10 cellular contexts compared by ENCODE assay signal in genomic region chr1:116415699-116416533, GRCh38. TPM values are rescaled to one million over a fixed set of nuclear protein-coding genes. Genes with fewer than 3 reads are reported as not detected.
DNase-seq lines count a peak whose midpoint lies in the region; ATAC-seq, FAIRE-seq and TF ChIP-seq lines count a peak whose summit lies in the region.
"Had no signal": no experiment of that assay in that cellular context is flagged by ENCODE, and none has a peak within 500 bp of the region (broad histone marks: within the 10 kb centered on the region; RNA-seq: fewer than 3 reads in every experiment).

No MANE protein-coding gene starts in this region.

- BruUV-seq in A673 (replicated peaks; lab: Mats Ljungman, UMichigan): no TSS peak

- H3K4me1 Mint-ChIP-seq in activated CD4-positive, alpha-beta T cell treated with anti-CD3 and anti-CD28 coated beads for 36 hours: peaks cover 39% of the 10 kb centered on the region

- H3K27me3 ChIP-seq in A673 (replicated peaks; ENCODE audit: insufficient read depth, low read depth, low read length, poor library complexity): no peaks in the 10 kb centered on the region

- no peaks in the 10 kb centered on the region for H3K27me3 Mint-ChIP-seq in activated CD4-positive, alpha-beta T cell treated with anti-CD3 and anti-CD28 coated beads for 36 hours

- intact Hi-C loops in A673 (cut with micrococcal nuclease; ENCODE audit: unreplicated experiment) (no loop called here), kidney (cut with DNase I) (no loop called here)
- intact Hi-C loops in activated CD4-positive, alpha-beta T cell treated with anti-CD3 and anti-CD28 coated beads for 36 hours (cut with DNase I, micrococcal nuclease): loop anchor here (2.0 to 10.0 kb wide), 6 partner anchors 17 to 1659 kb away; partner anchors contain the start of genes CSDE1 (in 1 of the 2), GDAP2 (in 1 of the 2), MAN1A2 (in 1 of the 2) and WDR3 (in 1 of the 2)

- no peaks in the 10 kb centered on the region for H3K36me3 Mint-ChIP-seq in activated CD4-positive, alpha-beta T cell treated with anti-CD3 and anti-CD28 coated beads for 36 hours (ENCODE audit: low read depth)

- peak overlapping the region in 1 of 2 donors; percentile 17 for H3K9ac ChIP-seq in kidney (ENCODE audit: low read length in 2 of 2)

- H3K4me1 ChIP-seq in A673 (ENCODE audit: insufficient read depth, low read length, poor library complexity, severe bottlenecking) (peaks cover 13% of the 10 kb centered on the region), kidney (ENCODE audit: control insufficient read depth in 1 of 2, insufficient read depth in 1 of 2, low read depth in 1 of 2, low read length in 2 of 2) (peaks cover 16 to 26% of the 10 kb centered on the region in 2 donors)

- FAIRE-seq in kidney (lab: Jason Lieb, UNC): no peak

- H3K9me3 ChIP-seq in A673 (ENCODE audit: low read depth, low read length, poor library complexity, severe bottlenecking) (no peaks in the 10 kb centered on the region), KOPT-K1 (ENCODE audit: insufficient read depth, low read length, poor library complexity, severe bottlenecking) (no peaks in the 10 kb centered on the region), kidney (ENCODE audit: control insufficient read depth in 1 of 2, low read length in 2 of 2) (no peaks in the 10 kb centered on the region)
- H3K9me3 ChIP-seq: Caco-2 had no signal

- no peaks in the 10 kb centered on the region for H3K9me3 Mint-ChIP-seq in activated CD4-positive, alpha-beta T cell treated with anti-CD3 and anti-CD28 coated beads for 36 hours (ENCODE audit: low read depth)

- DNase-seq in A673 (ENCODE audit: low spot score) (no peak), caudate nucleus (lab: John Stamatoyannopoulos, UW) (peak in 14 of 61 donors; percentile 7 to 66 (median 34)), kidney (no peak)
- no peak for DNase-seq in stimulated activated naive CD4-positive, alpha-beta T cell treated with Interleukin-2 at 50 U/mL for 16 hours (lab: John Stamatoyannopoulos, UW)
- no peak for DNase-seq in activated CD4-positive, alpha-beta T cell treated with anti-CD3 and anti-CD28 coated beads for 1 hour
- no peak for DNase-seq in activated CD4-positive, alpha-beta T cell treated with anti-CD3 and anti-CD28 coated beads for 36 hours
- DNase-seq: activated CD4-positive, alpha-beta T cell treated with anti-CD3 and anti-CD28 coated beads, Interleukin-2, amount 50 U/mL, for 48 hours had no signal

- H3K36me3 ChIP-seq in A673 (ENCODE audit: insufficient read depth, low read length, poor library complexity, severe bottlenecking): peaks cover 4% of the 10 kb centered on the region
- 0 out of 2 replicates have a peak, but pooled peaks cover under 1% of the 10 kb centered on the region for H3K36me3 ChIP-seq in KOPT-K1 (ENCODE audit: insufficient read depth, low read length)
- H3K36me3 ChIP-seq in kidney (ENCODE audit: control insufficient read depth in 1 of 2, insufficient read depth in 2 of 2, low read length in 2 of 2): no peaks in the 10 kb centered on the region

- no peak for ATAC-seq in GM19455 (IDR thresholded peaks at IDR 0.05; ENCODE audit: unreplicated experiment)
- no peak for ATAC-seq in activated CD4-positive, alpha-beta T cell treated with anti-CD3 and anti-CD28 coated beads for 36 hours

- H3K4me3 ChIP-seq in A673 (ENCODE audit: low read depth, low read length, poor library complexity, severe bottlenecking): no peak overlapping the region
- H3K4me3 ChIP-seq in kidney (ENCODE audit: low read length in 2 of 2): no peak overlapping the region

- CTCF ChIA-PET in A673 (lab: Charles Lee): interaction anchor here (1.0 kb wide), 1 partner anchor 70 kb away, joined by 3 read pairs; no protein-coding TSS in a partner anchor
- CTCF ChIA-PET in activated CD4-positive, alpha-beta T cell treated with anti-CD3 and anti-CD28 coated beads for 36 hours (lab: Charles Lee): interaction anchor here (0.9 to 1.2 kb wide), 2 partner anchors 62 to 69 kb away, joined by 3 to 5 read pairs; no protein-coding TSS in a partner anchor

- POLR2A ChIA-PET in A673 (lab: Charles Lee; ENCODE audit: low non-redundant PET): interaction anchor here (0.6 kb wide), 2 partner anchors 14 to 68 kb away, joined by 3 to 9 read pairs; no protein-coding TSS in a partner anchor
- POLR2A ChIA-PET in activated CD4-positive, alpha-beta T cell treated with anti-CD3 and anti-CD28 coated beads for 36 hours (lab: Charles Lee): interaction anchor here (0.7 kb wide), 1 partner anchor 36 kb away, joined by 3 read pairs; no protein-coding TSS in a partner anchor

- H3K27ac ChIP-seq in A673 (ENCODE audit: low read depth, low read length, poor library complexity, severe bottlenecking) (peak overlapping the region; percentile 26), KOPT-K1 (ENCODE audit: low read depth, low read length, poor library complexity, severe bottlenecking) (peak overlapping the region; percentile 93), caudate nucleus (ENCODE audit: low read depth, low read length) (peak overlapping the region; percentile 65), kidney (ENCODE audit: low read depth in 2 of 2, low read length in 2 of 2) (peak overlapping the region; percentile 76 to 78)

- H3K27ac Mint-ChIP-seq in activated CD4-positive, alpha-beta T cell treated with anti-CD3 and anti-CD28 coated beads for 36 hours: no peak overlapping the region

- H3K4me3 Mint-ChIP-seq in activated CD4-positive, alpha-beta T cell treated with anti-CD3 and anti-CD28 coated beads for 36 hours: no peak overlapping the region

- TF ChIP-seq CTCF in A673 (conservative IDR thresholded peaks at IDR 0.05; ENCODE audit: low read depth, low read length) (no peak), kidney (IDR thresholded peaks at IDR 0.05; ENCODE audit: borderline replicate concordance, extremely low read depth, insufficient read depth) (no peak)

RNA-seq across cellular contexts. Expression of gene ATP1A1, which starts 42.9 kb away (rescaled TPM):
- 1,293 and 1,420 TPM in 2 replicates for total RNA-seq in A673 (2021)
- 2,241 TPM for total RNA-seq in kidney
- 1,218 TPM for polyA plus RNA-seq in kidney (ENCODE audit: insufficient read depth, low read depth, low replicate concordance)
- 100 to 1,000 TPM; 247 to 257 TPM for total RNA-seq in activated CD4-positive, alpha-beta T cell treated with anti-CD3 and anti-CD28 coated beads for 36 hours

Comparison
In these comparisons a context has a peak if more than half of its experiments do, and no peak if none do; other contexts are left out.
1. H3K27ac ChIP-seq: peak in every context shown above with its lines; median percentile 93 in KOPT-K1; 77 in kidney; 65 in caudate nucleus; 26 in A673.
2. intact Hi-C loops: an anchor here in activated CD4-positive, alpha-beta T cell treated with anti-CD3 and anti-CD28 coated beads for 36 hours (2.0 to 10.0 kb wide); none called in A673 and kidney.